Comparison of ENCODE assay signal across 14 cellular contexts in the genomic region with DNA sequence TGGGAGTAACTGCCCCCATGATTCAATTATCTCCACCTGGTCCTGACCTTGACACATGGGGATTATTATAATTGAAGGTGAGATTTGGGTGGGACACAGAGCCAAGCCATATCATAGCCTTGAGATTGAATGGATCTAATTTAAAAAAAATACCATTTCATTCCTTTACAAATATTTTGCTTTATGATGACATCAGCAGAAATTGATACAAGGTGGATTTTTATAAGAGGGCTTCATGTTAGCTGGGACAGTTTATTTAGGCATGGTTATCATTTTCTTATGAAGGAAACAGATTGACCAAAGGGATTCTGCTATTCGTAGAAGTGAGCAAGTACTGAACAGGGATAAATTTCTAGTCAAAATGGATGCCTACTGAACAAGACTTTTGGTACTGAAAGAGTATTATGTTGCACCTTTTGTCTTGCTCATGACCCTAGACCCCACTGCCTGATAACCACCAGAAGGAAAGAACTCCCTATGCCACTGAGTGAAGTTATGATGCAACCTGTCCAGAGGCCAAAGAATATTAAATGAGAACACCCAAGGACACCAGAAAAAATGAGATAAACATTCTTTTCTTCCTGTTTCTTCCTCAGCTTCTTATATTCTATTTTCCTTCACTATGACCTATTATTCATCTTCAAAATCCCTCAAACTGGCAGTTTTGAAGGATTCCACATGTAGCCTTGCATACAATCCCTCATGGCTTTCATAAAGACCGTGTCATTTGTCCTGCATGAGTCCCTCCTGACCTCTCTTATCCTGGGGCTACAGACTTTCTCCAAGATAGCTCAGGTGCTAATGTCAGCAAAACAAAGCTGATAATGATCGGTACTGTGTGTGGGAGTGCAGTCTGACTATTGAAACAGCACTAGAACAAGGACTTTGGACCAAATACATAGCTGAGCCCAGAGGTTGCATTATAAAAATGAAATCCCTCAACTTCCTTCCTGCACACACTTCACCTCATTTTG.
DNase-seq lines count a peak whose midpoint lies in the region; ATAC-seq, FAIRE-seq and TF ChIP-seq lines count a peak whose summit lies in the region.
"Had no signal": no experiment of that assay in that cellular context is flagged by ENCODE, and none has a peak within 500 bp of the region (broad histone marks: within the 10 kb centered on the region; RNA-seq: fewer than 3 reads in every experiment).

No MANE protein-coding gene starts in this region.

- POLR2A ChIA-PET in K562 (lab: Yijun Ruan, JAX), result no interaction called here

- TF ChIP-seq CTCF in K562 (IDR thresholded peaks at IDR 0.05 in 2 of 3, conservative IDR thresholded peaks at IDR 0.05 in 1 of 3; ENCODE audit: insufficient read depth in 2 of 3, low read depth in 1 of 3, low read length in 3 of 3) (no peak), neutrophil (IDR thresholded peaks at IDR 0.05) (no peak)

- H4K20me1 ChIP-seq in BLaER1, result peaks cover 89% of the 10 kb centered on the region
- H4K20me1 ChIP-seq in Karpas-422 (ENCODE audit: insufficient read depth, low read depth, low read length), result no peaks in the 10 kb centered on the region
- H4K20me1 ChIP-seq in K562 (replicated peaks; ENCODE audit: control insufficient read depth, insufficient read depth, low read length), result no peaks in the 10 kb centered on the region

- H3K36me3 ChIP-seq in BLaER1, result peaks cover 29% of the 10 kb centered on the region
- peaks cover 6% of the 10 kb centered on the region for H3K36me3 ChIP-seq in Karpas-422 (ENCODE audit: insufficient read depth, low read length)
- no peaks in the 10 kb centered on the region for H3K36me3 ChIP-seq in K562 (ENCODE audit: control insufficient read depth, insufficient read depth, low read length)
- H3K36me3 ChIP-seq in neutrophil, result no peaks in the 10 kb centered on the region
- H3K36me3 ChIP-seq: BE2C, HAP-1 had no signal

- peak; percentile 63 for TF ChIP-seq EP300 in K562 (IDR thresholded peaks at IDR 0.05; ENCODE audit: low read length)

- H3K9me3 ChIP-seq in BLaER1 (peaks cover 48% of the 10 kb centered on the region), Karpas-422 (ENCODE audit: low read length) (no peaks in the 10 kb centered on the region), K562 (replicated peaks; ENCODE audit: control insufficient read depth, insufficient read depth, low read depth, low read length) (no peaks in the 10 kb centered on the region; the same call in 1 of the 2 replicates), neutrophil (no peaks in the 10 kb centered on the region)
- H3K9me3 ChIP-seq: BE2C, HAP-1 had no signal

- BruUV-seq in K562 (replicated peaks; lab: Mats Ljungman, UMichigan), result no TSS peak

- H3K4me1 ChIP-seq in BLaER1, result peaks cover 31% of the 10 kb centered on the region
- H3K4me1 ChIP-seq in Karpas-422 (ENCODE audit: low read length), result peaks cover 57% of the 10 kb centered on the region
- peaks cover 0 to 6% of the 10 kb centered on the region in 2 experiments; a peak in 1 of 5 replicates for H3K4me1 ChIP-seq in K562 (replicated peaks in 1 of 2; ENCODE audit: control insufficient read depth in 2 of 2, insufficient read depth in 2 of 2, low read length in 2 of 2)
- H3K4me1 ChIP-seq in neutrophil (ENCODE audit: control insufficient read depth in 1 of 2, insufficient read depth in 1 of 2, low read depth in 1 of 2, low read length in 1 of 2), result peaks cover 8 to 16% of the 10 kb centered on the region in 2 experiments
- H3K4me1 ChIP-seq: BE2C had no signal

- H3K79me2 ChIP-seq in Karpas-422 (ENCODE audit: low read length) (peaks cover 81% of the 10 kb centered on the region), K562 (ENCODE audit: control insufficient read depth, insufficient read depth, low read length) (no peaks in the 10 kb centered on the region)

- TF ChIP-seq POLR2A in K562 (conservative IDR thresholded peaks at IDR 0.05), result no peak

- ATAC-seq in K562, result peak; percentile 77
- ATAC-seq in HG02973 (IDR thresholded peaks at IDR 0.05; ENCODE audit: unreplicated experiment), result no peak

- H3K9me2 ChIP-seq in Karpas-422 (replicated peaks; ENCODE audit: insufficient read depth, low read length), result no peaks in the 10 kb centered on the region

- H3K4me2 ChIP-seq in BLaER1 (peak overlapping the region; percentile 45), Karpas-422 (ENCODE audit: low read depth, low read length, poor library complexity, severe bottlenecking) (no peak overlapping the region), K562 (ENCODE audit: insufficient read depth, low read length) (peak overlapping the region; percentile 24; the same call in 1 of the 2 replicates)

- TF ChIP-seq RAD21 in K562 (CRISPR knock-in tag; conservative IDR thresholded peaks at IDR 0.05 in 1 of 2, IDR thresholded peaks at IDR 0.05 in 1 of 2), result no peak

- CTCF ChIA-PET in K562 (lab: Yijun Ruan, JAX; ENCODE audit: low intra/inter-chr PET ratio), result no interaction called here

- H2AFZ ChIP-seq in Karpas-422 (ENCODE audit: low read length) (no peak overlapping the region), K562 (ENCODE audit: low read depth, low read length) (no peak overlapping the region)

- H3K9ac ChIP-seq in BLaER1 (no peak overlapping the region), Karpas-422 (ENCODE audit: low read length) (no peak overlapping the region), K562 (ENCODE audit: insufficient read depth in 1 of 2, low read depth in 2 of 2, low read length in 2 of 2) (no peak overlapping the region)

- 7% methylated on average over 3 of the region's 3 CpGs for WGBS in K562 (ENCODE audit: insufficient coverage, low coverage, missing lambda C conversion rate)

- no peaks in the 10 kb centered on the region for H3K9me1 ChIP-seq in K562 (ENCODE audit: control insufficient read depth, insufficient read depth, low read length)

- intact Hi-C loops in K562 (cut with micrococcal nuclease), result no loop called here

- H3K27me3 ChIP-seq in BLaER1, result no peaks in the 10 kb centered on the region
- H3K27me3 ChIP-seq in Karpas-422 (ENCODE audit: low read length), result no peaks in the 10 kb centered on the region
- H3K27me3 ChIP-seq in K562 (ENCODE audit: control insufficient read depth in 2 of 2, insufficient read depth in 2 of 2, low read length in 2 of 2), result no peaks in the 10 kb centered on the region
- H3K27me3 ChIP-seq in neutrophil, result no peaks in the 10 kb centered on the region
- H3K27me3 ChIP-seq: BE2C had no signal

- H3K27ac ChIP-seq in BLaER1 (0 out of 2 replicates have a peak overlapping the region, but pooled peaks have one; percentile 4), Karpas-422 (ENCODE audit: low read length) (peak overlapping the region; percentile 94), K562 (ENCODE audit: extremely low read depth, low read depth, low read length) (no peak overlapping the region), neutrophil (peak overlapping the region; percentile 54)

- DNase-seq in Karpas-422 (no peak), K562 (ENCODE audit: extremely low read depth in 1 of 4, low spot score in 3 of 4) (peak in 2 of 4 experiments; percentile 21 to 50), DMS 273 (lab: John Stamatoyannopoulos, UW; ENCODE audit: unreplicated experiment) (no peak)
- no peak for DNase-seq in activated T-cell treated with anti-CD3 and anti-CD28 coated beads, Interleukin-2, amount 50 U/mL, for 48 hours
- DNase-seq: ACHN; BE2C; CD4-positive, alpha-beta memory T cell; DMS79 treated with DMSO at 0.1 percent for 48 hours; GF-D8; KG1 had no signal

- no peak for FAIRE-seq in K562 (lab: Jason Lieb, UNC)

- H3K4me3 ChIP-seq in BLaER1 (no peak overlapping the region), Karpas-422 (ENCODE audit: low read length) (no peak overlapping the region), K562 (no peak overlapping the region), neutrophil (ENCODE audit: low read depth in 1 of 2, low read length in 1 of 2) (no peak overlapping the region)
- H3K4me3 ChIP-seq: HAP-1 had no signal

- in situ Hi-C loops in K562 (cut with MboI), result no loop called here

TF ChIP-seq in K562, 482 proteins besides CTCF, POLR2A, EP300 and RAD21 (continues in another document):
- no peak for TF ChIP-seq HNRNPL (IDR thresholded peaks at IDR 0.05; ENCODE audit: low read depth, low read length)
- TF ChIP-seq, protein P1, sequence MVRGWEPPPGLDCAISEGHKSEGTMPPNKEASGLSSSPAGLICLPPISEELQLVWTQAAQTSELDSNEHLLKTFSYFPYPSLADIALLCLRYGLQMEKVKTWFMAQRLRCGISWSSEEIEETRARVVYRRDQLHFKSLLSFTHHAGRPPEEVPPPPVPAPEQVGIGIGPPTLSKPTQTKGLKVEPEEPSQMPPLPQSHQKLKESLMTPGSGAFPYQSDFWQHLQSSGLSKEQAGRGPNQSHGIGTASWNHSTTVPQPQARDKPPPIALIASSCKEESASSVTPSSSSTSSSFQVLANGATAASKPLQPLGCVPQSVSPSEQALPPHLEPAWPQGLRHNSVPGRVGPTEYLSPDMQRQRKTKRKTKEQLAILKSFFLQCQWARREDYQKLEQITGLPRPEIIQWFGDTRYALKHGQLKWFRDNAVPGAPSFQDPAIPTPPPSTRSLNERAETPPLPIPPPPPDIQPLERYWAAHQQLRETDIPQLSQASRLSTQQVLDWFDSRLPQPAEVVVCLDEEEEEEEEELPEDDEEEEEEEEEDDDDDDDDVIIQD (CRISPR knock-in tag; IDR thresholded peaks at IDR 0.05), result no peak
- TF ChIP-seq TGIF2 (CRISPR knock-in tag; IDR thresholded peaks at IDR 0.05), result no peak
- TF ChIP-seq MAFF (IDR thresholded peaks at IDR 0.05; ENCODE audit: low read length), result peak; percentile 92
- peak; percentile 78 for TF ChIP-seq ARID1B (IDR thresholded peaks at IDR 0.05)
- TF ChIP-seq, protein P2, sequence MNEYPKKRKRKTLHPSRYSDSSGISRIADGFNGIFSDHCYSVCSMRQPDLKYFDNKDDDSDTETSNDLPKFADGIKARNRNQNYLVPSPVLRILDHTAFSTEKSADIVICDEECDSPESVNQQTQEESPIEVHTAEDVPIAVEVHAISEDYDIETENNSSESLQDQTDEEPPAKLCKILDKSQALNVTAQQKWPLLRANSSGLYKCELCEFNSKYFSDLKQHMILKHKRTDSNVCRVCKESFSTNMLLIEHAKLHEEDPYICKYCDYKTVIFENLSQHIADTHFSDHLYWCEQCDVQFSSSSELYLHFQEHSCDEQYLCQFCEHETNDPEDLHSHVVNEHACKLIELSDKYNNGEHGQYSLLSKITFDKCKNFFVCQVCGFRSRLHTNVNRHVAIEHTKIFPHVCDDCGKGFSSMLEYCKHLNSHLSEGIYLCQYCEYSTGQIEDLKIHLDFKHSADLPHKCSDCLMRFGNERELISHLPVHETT (CRISPR knock-in tag; conservative IDR thresholded peaks at IDR 0.05 in 1 of 2, IDR thresholded peaks at IDR 0.05 in 1 of 2), result no peak
- TF ChIP-seq ZNF239 (CRISPR knock-in tag; IDR thresholded peaks at IDR 0.05), result no peak
- TF ChIP-seq DPF2 (IDR thresholded peaks at IDR 0.05), result peak; percentile 55
- no peak for TF ChIP-seq NFRKB (IDR thresholded peaks at IDR 0.05; ENCODE audit: low read depth)
- TF ChIP-seq NFE2L1 (tag; IDR thresholded peaks at IDR 0.05; ENCODE audit: borderline replicate concordance, low read depth), result no peak
- no peak for TF ChIP-seq ZNF134 (CRISPR knock-in tag; conservative IDR thresholded peaks at IDR 0.05)
- no peak for TF ChIP-seq GTF2A2 (tag; IDR thresholded peaks at IDR 0.05)
- TF ChIP-seq ZEB2 (IDR thresholded peaks at IDR 0.05), result 0 out of 2 replicates have a peak, but pooled peaks have one; percentile 26
